In the genomic region with DNA sequence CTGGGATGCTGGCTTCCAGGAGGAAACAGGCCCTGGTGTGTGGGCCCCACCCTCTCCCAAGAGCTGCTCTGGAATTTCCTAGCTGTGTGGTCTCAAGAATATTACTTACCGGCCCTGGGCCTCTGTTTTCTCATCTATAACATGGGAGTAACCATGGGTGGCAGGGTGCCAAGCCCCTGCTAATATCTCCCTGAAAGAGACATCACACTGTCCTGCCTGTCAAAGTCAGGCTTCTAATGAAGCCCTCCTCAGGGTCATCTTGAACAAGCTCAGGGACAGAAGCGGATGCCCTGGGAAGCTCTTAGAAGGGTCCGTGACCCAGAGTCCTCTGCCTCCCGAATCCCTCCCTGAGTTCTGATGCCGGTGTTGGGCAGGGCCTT, we compare ENCODE assay signal across 14 cellular contexts.
DNase-seq lines count a peak whose midpoint lies in the region; ATAC-seq and TF ChIP-seq lines count a peak whose summit lies in the region.
"Had no signal": no experiment of that assay in that cellular context is flagged by ENCODE, and none has a peak within 500 bp of the region (broad histone marks: within the 10 kb centered on the region; RNA-seq: fewer than 3 reads in every experiment).

No MANE protein-coding gene starts in this region.

- TF ChIP-seq POLR2A in esophagus squamous epithelium (IDR thresholded peaks at IDR 0.05), result no peak

- H3K36me3 Mint-ChIP-seq in CD14-positive monocyte, result no peaks in the 10 kb centered on the region
- H3K36me3 Mint-ChIP-seq: CD4-positive, alpha-beta memory T cell had no signal

- H3K4me3 Mint-ChIP-seq in CD14-positive monocyte, result no peak overlapping the region
- H3K4me3 Mint-ChIP-seq: B cell; CD4-positive, alpha-beta memory T cell; GM23338; HFFc6 had no signal

- peaks cover 7 to 17% (median 13%) of the 10 kb centered on the region in 3 donors for H3K27me3 Mint-ChIP-seq in CD14-positive monocyte (ENCODE audit: low read depth in 3 of 3)
- H3K27me3 Mint-ChIP-seq: CD4-positive, alpha-beta memory T cell had no signal

- TF ChIP-seq CTCF in CD14-positive monocyte (IDR thresholded peaks at IDR 0.05) (no peak), omental fat pad (IDR thresholded peaks at IDR 0.05) (no peak), upper lobe of right lung (IDR thresholded peaks at IDR 0.05) (no peak), esophagus squamous epithelium (IDR thresholded peaks at IDR 0.05) (no peak)

- H3K27ac Mint-ChIP-seq in CD14-positive monocyte, result no peak overlapping the region
- H3K27ac Mint-ChIP-seq: B cell; CD4-positive, alpha-beta memory T cell; GM23338; HFFc6 had no signal

- DNase-seq in CD14-positive monocyte (ENCODE audit: low spot score) (peak; percentile 14), omental fat pad (ENCODE audit: low spot score) (peak; percentile 23), upper lobe of right lung (peak; percentile 19), cerebellar nuclear complex (lab: John Stamatoyannopoulos, UW) (no peak), esophagus squamous epithelium (lab: John Stamatoyannopoulos, UW) (no peak), HAP-1 (ENCODE audit: low spot score in 2 of 2) (no peak)
- DNase-seq: CD4-positive, alpha-beta memory T cell; DMS79; EL; HCEC 1CT; HFFc6 had no signal

- H3K4me3 ChIP-seq in ectodermal cell (ENCODE audit: insufficient read depth, low read depth, low read length) (no peak overlapping the region), upper lobe of right lung (no peak overlapping the region), esophagus squamous epithelium (no peak overlapping the region), HAP-1 (no peak overlapping the region)
- H3K4me3 ChIP-seq: GM23338 had no signal

- intact Hi-C loops in CD14-positive monocyte (cut with micrococcal nuclease), result no loop called here
- intact Hi-C loops in upper lobe of right lung (cut with DNase I), result no loop called here
- intact Hi-C loops in esophagus squamous epithelium (cut with DNase I), result no loop called here

- H3K36me3 ChIP-seq in ectodermal cell (ENCODE audit: control insufficient read depth, insufficient read depth, low read length) (no peaks in the 10 kb centered on the region), upper lobe of right lung (no peaks in the 10 kb centered on the region), esophagus squamous epithelium (no peaks in the 10 kb centered on the region), HAP-1 (replicated peaks) (no peaks in the 10 kb centered on the region)

- no peaks in the 10 kb centered on the region for H3K27me3 ChIP-seq in ectodermal cell (ENCODE audit: control insufficient read depth, insufficient read depth, low read length, poor library complexity, severe bottlenecking)
- no peaks in the 10 kb centered on the region for H3K27me3 ChIP-seq in upper lobe of right lung
- peaks cover 0 to 44% (median 0%) of the 10 kb centered on the region in 4 donors for H3K27me3 ChIP-seq in esophagus squamous epithelium
- H3K27me3 ChIP-seq in HAP-1 (ENCODE audit: low read depth), result no peaks in the 10 kb centered on the region

- peaks cover 19% of the 10 kb centered on the region for H3K4me1 ChIP-seq in ectodermal cell (ENCODE audit: control insufficient read depth, insufficient read depth, low read length)
- H3K4me1 ChIP-seq in upper lobe of right lung, result no peaks in the 10 kb centered on the region
- H3K4me1 ChIP-seq in esophagus squamous epithelium, result peaks cover 0 to 8% (median 5%) of the 10 kb centered on the region in 3 donors
- H3K4me1 ChIP-seq in HAP-1, result no peaks in the 10 kb centered on the region

- in situ Hi-C loops in HAP-1 (cut with MboI; ENCODE audit: low sequenced_read_pairs), result no loop called here

- H3K4me1 Mint-ChIP-seq in CD14-positive monocyte, result peaks cover 3% of the 10 kb centered on the region
- H3K4me1 Mint-ChIP-seq: B cell; CD4-positive, alpha-beta memory T cell; GM23338 had no signal

- WGBS in ectodermal cell, 2 experiments, result 89 to 95% methylated on average over 5 of the region's 5 CpGs
- 0% methylated on average over 1 of the region's 5 CpGs; no CpG with 5 or more reads in 1 of the 2 donors for WGBS in esophagus squamous epithelium, 2 donors

- H3K27ac ChIP-seq in ectodermal cell (ENCODE audit: insufficient read depth, low read depth, low read length, poor library complexity, severe bottlenecking) (peak overlapping the region; percentile 54), upper lobe of right lung (no peak overlapping the region), esophagus squamous epithelium (no peak overlapping the region)

- no peaks in the 10 kb centered on the region for H3K9me3 ChIP-seq in ectodermal cell (ENCODE audit: control insufficient read depth, low read length)
- no peaks in the 10 kb centered on the region for H3K9me3 ChIP-seq in upper lobe of right lung
- peaks cover 0 to 5% (median 0%) of the 10 kb centered on the region in 3 donors for H3K9me3 ChIP-seq in esophagus squamous epithelium
- no peaks in the 10 kb centered on the region for H3K9me3 ChIP-seq in HAP-1

- peaks cover 0 to 9% (median 5%) of the 10 kb centered on the region in 7 donors for H3K9me3 Mint-ChIP-seq in CD14-positive monocyte
- H3K9me3 Mint-ChIP-seq: CD4-positive, alpha-beta memory T cell had no signal

- ATAC-seq in omental fat pad (ENCODE audit: low FRiP score) (no peak), upper lobe of right lung (no peak)
- ATAC-seq: GM23338 had no signal

Comparison
In these comparisons a context has a peak if more than half of its experiments do, and no peak if none do; other contexts are left out.
1. DNase-seq: peak in CD14-positive monocyte (single experiment), omental fat pad (single experiment) and upper lobe of right lung (single experiment); none in cerebellar nuclear complex (0 of 2), esophagus squamous epithelium (single experiment) and HAP-1 (0 of 2).